ENCODE assay signal across 20 cellular contexts in genomic region chr16:86681440-86681838, GRCh38.
DNase-seq lines count a peak whose midpoint lies in the region; ATAC-seq, FAIRE-seq and TF ChIP-seq lines count a peak whose summit lies in the region.
"Had no signal": no experiment of that assay in that cellular context is flagged by ENCODE, and none has a peak within 500 bp of the region (broad histone marks: within the 10 kb centered on the region; RNA-seq: fewer than 3 reads in every experiment).

No MANE protein-coding gene starts in this region.

- H3K4me3 Mint-ChIP-seq in astrocyte (ENCODE audit: unreplicated experiment) = no peak overlapping the region
- H3K4me3 Mint-ChIP-seq: CD8-positive, alpha-beta memory T cell; dendritic cell treated with granulocyte-macrophage colony-stimulating factor and Interleukin-4, amounts not matched to agents 40 ng/mL and 50 ng/mL, for 4 days; T-helper 1 cell treated with Interleukin-12 subunit alpha and Interleukin-12 subunit beta and Interleukin-4 antibody, amounts not matched to agents 30 μg/mL and 1 μg/mL, for 36 hours had no signal

- H3K9me2 ChIP-seq in PC-3 (replicated peaks; ENCODE audit: low read length) = no peaks in the 10 kb centered on the region

- FAIRE-seq in astrocyte (lab: Jason Lieb, UNC) = no peak
- FAIRE-seq: GM12878 had no signal

- H3K36me3 ChIP-seq in astrocyte (ENCODE audit: insufficient read depth, low read length) (no peaks in the 10 kb centered on the region), heart left ventricle (no peaks in the 10 kb centered on the region), skeletal muscle satellite cell (ENCODE audit: insufficient read depth, low read length) (no peaks in the 10 kb centered on the region), Peyer's patch (no peaks in the 10 kb centered on the region), PC-3 (ENCODE audit: low read depth, low read length) (no peaks in the 10 kb centered on the region)

- WGBS in heart left ventricle, 4 donors = 74 to 83% (median 78%) methylated on average over 23 of the region's 23 CpGs

- H2AFZ ChIP-seq in astrocyte (ENCODE audit: low read depth, low read length) (peak overlapping the region; percentile 60), PC-3 (ENCODE audit: low read length) (no peak overlapping the region)

- peak overlapping the region; percentile 75 for H3K27ac ChIP-seq in AG04450 (ENCODE audit: low read depth, low read length)
- peak overlapping the region; percentile 89 for H3K27ac ChIP-seq in astrocyte (ENCODE audit: low read depth, low read length)
- H3K27ac ChIP-seq in heart left ventricle = peak overlapping the region; percentile 52 to 86 (median 72)
- no peak overlapping the region for H3K27ac ChIP-seq in Peyer's patch
- H3K27ac ChIP-seq in PC-3 (ENCODE audit: low read length) = no peak overlapping the region
- H3K27ac ChIP-seq: psoas muscle had no signal

- peaks cover 8% of the 10 kb centered on the region for H3K27me3 Mint-ChIP-seq in astrocyte (ENCODE audit: low read depth, unreplicated experiment)

- peaks cover 13% of the 10 kb centered on the region for H3K4me1 Mint-ChIP-seq in astrocyte (ENCODE audit: low read depth, unreplicated experiment)
- H3K4me1 Mint-ChIP-seq: CD8-positive, alpha-beta memory T cell had no signal

- H3K4me2 ChIP-seq in astrocyte (ENCODE audit: low read length) = peak overlapping the region; percentile 69
- peak overlapping the region; percentile 67 for H3K4me2 ChIP-seq in skeletal muscle satellite cell (ENCODE audit: low read length)
- H3K4me2 ChIP-seq in PC-3 (ENCODE audit: low read length) = no peak overlapping the region

- H3K4me1 ChIP-seq in astrocyte (ENCODE audit: insufficient read depth, low read length) (peaks cover 27% of the 10 kb centered on the region), heart left ventricle (peaks cover 0 to 30% (median 0%) of the 10 kb centered on the region in 12 donors), skeletal muscle satellite cell (ENCODE audit: control insufficient read depth, insufficient read depth, low read length) (peaks cover 33% of the 10 kb centered on the region), Peyer's patch (no peaks in the 10 kb centered on the region), PC-3 (ENCODE audit: insufficient read depth, low read length) (peaks cover 16% of the 10 kb centered on the region)
- H3K4me1 ChIP-seq: psoas muscle had no signal

- BruUV-seq in PC-3 (replicated peaks; lab: Mats Ljungman, UMichigan) = no TSS peak

- CTCF ChIA-PET in AG04450 (lab: Charles Lee) (no interaction called here), PC-3 (lab: Charles Lee) (no interaction called here)

- TF ChIP-seq CTCF in AG04450 (IDR thresholded peaks at IDR 0.05; ENCODE audit: low read depth, low read length) = no peak
- TF ChIP-seq CTCF in astrocyte (IDR thresholded peaks at IDR 0.05; ENCODE audit: insufficient read depth, low read depth, low read length) = no peak
- no peak for TF ChIP-seq CTCF in heart left ventricle (IDR thresholded peaks at IDR 0.05)
- no peak for TF ChIP-seq CTCF in Peyer's patch (IDR thresholded peaks at IDR 0.05)
- TF ChIP-seq CTCF in PC-3 (conservative IDR thresholded peaks at IDR 0.05; ENCODE audit: low read depth, low read length) = no peak

- TF ChIP-seq POLR2A in heart left ventricle (IDR thresholded peaks at IDR 0.05) (no peak), Peyer's patch (IDR thresholded peaks at IDR 0.05) (no peak)

- DNase-seq in AG04450 (ENCODE audit: low read depth, low spot score) (no peak), astrocyte (ENCODE audit: low read depth) (peak; percentile 67), heart left ventricle (peak in 2 of 5 donors; percentile 44 to 58), Peyer's patch (no peak), NCI-H1436 (lab: John Stamatoyannopoulos, UW) (no peak), PC-3 (no peak), UCSD-AML1 (lab: John Stamatoyannopoulos, UW; ENCODE audit: unreplicated experiment) (no peak)
- DNase-seq: ACHN; activated CD4-positive, CD25-positive, alpha-beta regulatory T cell; amygdala; CD8-positive, alpha-beta memory T cell; erythroblast; HCEC 1CT; hypothalamus; NCI-H1048 had no signal

- no peak overlapping the region for H3K27ac Mint-ChIP-seq in astrocyte (ENCODE audit: unreplicated experiment)
- H3K27ac Mint-ChIP-seq: CD8-positive, alpha-beta memory T cell; dendritic cell treated with granulocyte-macrophage colony-stimulating factor and Interleukin-4, amounts not matched to agents 40 ng/mL and 50 ng/mL, for 4 days; T-helper 1 cell treated with Interleukin-12 subunit alpha and Interleukin-12 subunit beta and Interleukin-4 antibody, amounts not matched to agents 30 μg/mL and 1 μg/mL, for 36 hours had no signal

- intact Hi-C loops in heart left ventricle (cut with DNase I) (no loop called here), PC-3 (cut with micrococcal nuclease) (no loop called here)

- POLR2A ChIA-PET in AG04450 (lab: Yijun Ruan, JAX) (interaction anchor here (1.4 to 2.2 kb wide), 2 partner anchors 103 to 105 kb away, joined by 4 to 8 read pairs; partner anchors contain the start of gene FOXL1), PC-3 (lab: Charles Lee; ENCODE audit: unreplicated experiment) (no interaction called here)

- H3K4me3 ChIP-seq in AG04450 (ENCODE audit: low read depth, low read length) = no peak overlapping the region
- H3K4me3 ChIP-seq in astrocyte (ENCODE audit: insufficient read depth, low read depth, low read length) = no peak overlapping the region
- H3K4me3 ChIP-seq in heart left ventricle = peak overlapping the region in 4 of 12 donors; percentile 5 to 37 (median 30)
- H3K4me3 ChIP-seq in skeletal muscle satellite cell (ENCODE audit: low read length) = peak overlapping the region; percentile 55
- no peak overlapping the region for H3K4me3 ChIP-seq in Peyer's patch
- H3K4me3 ChIP-seq in PC-3 (ENCODE audit: low read length) = no peak overlapping the region
- H3K4me3 ChIP-seq: GM12878, psoas muscle had no signal

- no peaks in the 10 kb centered on the region for H3F3A ChIP-seq in PC-3 (ENCODE audit: low read length, unreplicated experiment)

- ATAC-seq in heart left ventricle = peak; percentile 27 to 63 (median 36)
- ATAC-seq in PC-3 = no peak
- ATAC-seq: GM12878 had no signal

- peaks cover 3% of the 10 kb centered on the region for H3K9me3 Mint-ChIP-seq in astrocyte (ENCODE audit: unreplicated experiment)
- H3K9me3 Mint-ChIP-seq: dendritic cell treated with granulocyte-macrophage colony-stimulating factor and Interleukin-4, amounts not matched to agents 40 ng/mL and 50 ng/mL, for 4 days; T-helper 1 cell treated with Interleukin-12 subunit alpha and Interleukin-12 subunit beta and Interleukin-4 antibody, amounts not matched to agents 30 μg/mL and 1 μg/mL, for 36 hours had no signal

- H3K9me3 ChIP-seq in AG04450 (ENCODE audit: control insufficient read depth, insufficient read depth, low read length) (peaks cover 5% of the 10 kb centered on the region), astrocyte (ENCODE audit: insufficient read depth, low read depth, low read length) (peaks cover 3% of the 10 kb centered on the region), heart left ventricle (peaks cover 0 to 6% (median 0%) of the 10 kb centered on the region in 12 donors), skeletal muscle satellite cell (replicated peaks; ENCODE audit: low read length) (no peaks in the 10 kb centered on the region), Peyer's patch (no peaks in the 10 kb centered on the region), PC-3 (ENCODE audit: low read length) (no peaks in the 10 kb centered on the region)
- H3K9me3 ChIP-seq: psoas muscle had no signal

- peak overlapping the region; percentile 77 for H3K9ac ChIP-seq in astrocyte (ENCODE audit: low read length)
- peak overlapping the region; percentile 85 for H3K9ac ChIP-seq in skeletal muscle satellite cell (ENCODE audit: low read depth, low read length)
- H3K9ac ChIP-seq in PC-3 (ENCODE audit: low read length) = no peak overlapping the region

- no peaks in the 10 kb centered on the region for H3K27me3 ChIP-seq in AG04450 (ENCODE audit: control insufficient read depth, insufficient read depth, low read length)
- no peaks in the 10 kb centered on the region for H3K27me3 ChIP-seq in astrocyte (ENCODE audit: insufficient read depth, low read length)
- H3K27me3 ChIP-seq in heart left ventricle = peaks cover 0 to 14% (median 0%) of the 10 kb centered on the region in 9 donors
- H3K27me3 ChIP-seq in skeletal muscle satellite cell (ENCODE audit: control insufficient read depth, insufficient read depth, low read length) = no peaks in the 10 kb centered on the region
- no peaks in the 10 kb centered on the region for H3K27me3 ChIP-seq in Peyer's patch
- no peaks in the 10 kb centered on the region for H3K27me3 ChIP-seq in PC-3 (ENCODE audit: low read length)

- H4K20me1 ChIP-seq in astrocyte (ENCODE audit: insufficient read depth, low read length) (no peaks in the 10 kb centered on the region), PC-3 (ENCODE audit: low read length) (no peaks in the 10 kb centered on the region)

- H3K79me2 ChIP-seq in astrocyte (ENCODE audit: insufficient read depth, low read length) = no peaks in the 10 kb centered on the region
- no peaks in the 10 kb centered on the region for H3K79me2 ChIP-seq in PC-3 (ENCODE audit: low read length)

- H3K36me3 Mint-ChIP-seq in astrocyte (ENCODE audit: low read depth, unreplicated experiment) = peaks cover 4% of the 10 kb centered on the region
- H3K36me3 Mint-ChIP-seq: CD8-positive, alpha-beta memory T cell had no signal

Comparison
In these comparisons a context has a peak if more than half of its experiments do, and no peak if none do; other contexts are left out.
1. H3K27ac ChIP-seq: peak in AG04450 (single experiment), astrocyte (single experiment) and heart left ventricle (12 of 12); none in Peyer's patch (0 of 4) and PC-3 (single experiment).